Comparison of ENCODE assay signal across 9 cellular contexts in the genomic region with DNA sequence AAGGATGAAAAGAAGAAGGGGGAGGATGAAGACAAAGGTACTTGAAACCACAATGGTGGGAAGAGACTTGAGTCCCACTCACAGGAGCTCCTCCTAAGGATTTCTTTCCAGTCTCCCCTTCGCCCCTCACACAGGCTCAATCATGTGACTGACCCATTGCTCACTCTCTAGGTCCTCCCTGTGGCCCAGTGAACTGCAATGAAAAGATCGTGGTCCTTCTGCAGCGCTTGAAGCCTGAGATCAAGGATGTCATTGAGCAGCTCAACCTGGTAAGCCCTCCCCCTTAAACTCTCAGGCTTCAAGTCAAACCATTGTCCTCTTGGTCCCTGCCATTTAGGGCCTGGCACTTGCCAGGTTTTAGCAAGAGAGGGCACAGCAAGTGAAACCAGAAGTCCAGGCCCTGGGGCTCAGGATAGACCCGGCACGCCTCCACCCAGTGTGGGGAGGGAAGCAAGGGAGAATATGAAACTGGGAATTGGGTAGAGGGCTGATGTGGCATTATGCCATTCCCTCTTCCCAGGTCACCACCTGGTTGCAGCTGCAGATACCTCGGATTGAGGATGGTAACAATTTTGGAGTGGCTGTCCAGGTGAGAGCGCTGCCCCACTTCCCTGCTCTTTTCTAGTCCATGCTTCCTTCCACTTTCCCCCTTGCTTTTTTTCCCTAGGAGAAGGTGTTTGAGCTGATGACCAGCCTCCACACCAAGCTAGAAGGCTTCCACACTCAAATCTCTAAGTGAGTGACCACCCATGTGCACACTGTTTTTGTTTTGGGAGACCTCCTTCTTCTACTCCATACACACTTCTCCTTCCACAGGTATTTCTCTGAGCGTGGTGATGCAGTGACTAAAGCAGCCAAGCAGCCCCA. TPM values are rescaled to one million over a fixed set of nuclear protein-coding genes. Genes with fewer than 3 reads are reported as not detected.
A peak's percentile ranks its signal among the peaks of the same experiment; 100 is the strongest.
DNase-seq lines count a peak whose midpoint lies in the region; ATAC-seq, FAIRE-seq and TF ChIP-seq lines count a peak whose summit lies in the region.
"Had no signal": no experiment of that assay in that cellular context is flagged by ENCODE, and none has a peak within 500 bp of the region (broad histone marks: within the 10 kb centered on the region; RNA-seq: fewer than 3 reads in every experiment).

No MANE protein-coding gene starts in this region.

- H3K9ac ChIP-seq in SK-N-SH, result no peak overlapping the region

- H3K27me3 Mint-ChIP-seq in activated naive CD8-positive, alpha-beta T cell treated with anti-CD3 and anti-CD28 coated beads for 36 hours, result no peaks in the 10 kb centered on the region

- no peak for TF ChIP-seq RAD21 in SK-N-SH (IDR thresholded peaks at IDR 0.05; ENCODE audit: low read length)

- H3K4me3 ChIP-seq in SK-N-SH (ENCODE audit: low read depth in 2 of 2, low read length in 1 of 2) (0 out of 4 replicates have a peak overlapping the region, but pooled peaks of 1 of the 2 experiments have one; percentile 82), small intestine (ENCODE audit: low read depth in 1 of 2, low read length in 2 of 2) (peak overlapping the region in 1 of 2 donors; percentile 92)

- peaks cover 6 to 36% of the 10 kb centered on the region in 2 experiments; a peak in 3 of 4 replicates for H3K4me1 ChIP-seq in SK-N-SH (ENCODE audit: control insufficient read depth in 1 of 2, insufficient read depth in 2 of 2, low read depth in 1 of 2, low read length in 1 of 2)
- peaks cover 7 to 13% of the 10 kb centered on the region in 2 donors for H3K4me1 ChIP-seq in small intestine (ENCODE audit: control insufficient read depth in 2 of 2, insufficient read depth in 1 of 2, low read depth in 1 of 2, low read length in 1 of 2)

- peaks cover 48% of the 10 kb centered on the region for H3K4me1 Mint-ChIP-seq in activated naive CD8-positive, alpha-beta T cell treated with anti-CD3 and anti-CD28 coated beads for 36 hours

- WGBS in SK-N-SH (ENCODE audit: low lambda C conversion rate), result 92% methylated on average over 8 of the region's 8 CpGs
- 69 to 87% (median 73%) methylated on average over 8 of the region's 8 CpGs for WGBS in small intestine, 3 donors

- peak overlapping the region; percentile 94 for H3K4me3 Mint-ChIP-seq in activated naive CD8-positive, alpha-beta T cell treated with anti-CD3 and anti-CD28 coated beads for 36 hours

- no peak for TF ChIP-seq CTCF in SK-N-SH (IDR thresholded peaks at IDR 0.05)

- H3K27ac ChIP-seq in SK-N-SH (ENCODE audit: low read depth in 2 of 2, low read length in 1 of 2) (peak overlapping the region in 1 of 2 experiments; percentile 11; a peak in 1 of 4 replicates), small intestine (ENCODE audit: low read depth in 1 of 2, low read length in 1 of 2) (peak overlapping the region; percentile 21 to 97)

- H3K9me2 ChIP-seq in SK-N-SH, result no peaks in the 10 kb centered on the region

- H3K9me3 Mint-ChIP-seq in activated naive CD8-positive, alpha-beta T cell treated with anti-CD3 and anti-CD28 coated beads for 36 hours, result no peaks in the 10 kb centered on the region

- H4K20me1 ChIP-seq in SK-N-SH (ENCODE audit: insufficient read depth), result no peaks in the 10 kb centered on the region

- peaks cover 15% of the 10 kb centered on the region for H3F3A ChIP-seq in SK-N-SH (replicated peaks; ENCODE audit: insufficient read depth)

- CTCF ChIA-PET in SK-N-SH (lab: Yijun Ruan, JAX), result interaction anchor here (0.7 to 4.7 kb wide), 5 partner anchors 9 to 47 kb away, joined by 3 to 22 read pairs (median 3); partner anchors contain the start of genes IRF9, PCK2 and RNF31

- ATAC-seq in SK-N-SH treated with all-trans-retinoic acid at 6 μM for 48 hours, result no peak
- no peak for ATAC-seq in HG02840 (IDR thresholded peaks at IDR 0.05; ENCODE audit: low FRiP score, unreplicated experiment)
- ATAC-seq in HG02678 (IDR thresholded peaks at IDR 0.05; ENCODE audit: unreplicated experiment), result no peak

- POLR2A ChIA-PET in SK-N-SH (lab: Yijun Ruan, JAX), result interaction anchor here (0.6 to 3.0 kb wide), 6 partner anchors 9 to 1262 kb away, joined by 3 to 21 read pairs (median 5); partner anchors contain the start of genes DCAF11, IRF9, NRL and PSME2

- H3K36me3 Mint-ChIP-seq in activated naive CD8-positive, alpha-beta T cell treated with anti-CD3 and anti-CD28 coated beads for 36 hours, result peaks cover 44% of the 10 kb centered on the region

- H2AFZ ChIP-seq in SK-N-SH (ENCODE audit: low read depth), result no peak overlapping the region

- no peak for TF ChIP-seq EP300 in SK-N-SH (IDR thresholded peaks at IDR 0.05; ENCODE audit: borderline replicate concordance in 1 of 2, low read depth in 1 of 2, low read length in 1 of 2)

- H3K27me3 ChIP-seq in SK-N-SH (ENCODE audit: insufficient read depth) (no peaks in the 10 kb centered on the region), small intestine (ENCODE audit: control insufficient read depth in 2 of 2, insufficient read depth in 2 of 2, low read length in 2 of 2) (no peaks in the 10 kb centered on the region)

- DNase-seq in SK-N-SH (no peak), small intestine (no peak)
- no peak for DNase-seq in activated naive CD8-positive, alpha-beta T cell treated with anti-CD3 and anti-CD28 coated beads for 36 hours
- DNase-seq: stimulated activated naive CD4-positive, alpha-beta T cell treated with Interleukin-2 at 50 U/mL for 16 hours had no signal

- H3K4me2 ChIP-seq in SK-N-SH, result peak overlapping the region; percentile 82; the same call in 1 of the 2 replicates

- peaks cover 21 to 24% of the 10 kb centered on the region in 2 experiments for H3K36me3 ChIP-seq in SK-N-SH (replicated peaks in 1 of 2; ENCODE audit: control insufficient read depth in 1 of 2, insufficient read depth in 2 of 2, low read length in 1 of 2)
- H3K36me3 ChIP-seq in small intestine (ENCODE audit: control insufficient read depth in 2 of 2, insufficient read depth in 2 of 2, low read length in 2 of 2), result peaks cover 5 to 6% of the 10 kb centered on the region in 2 donors

- H3K79me2 ChIP-seq in SK-N-SH (ENCODE audit: insufficient read depth), result peaks cover 37% of the 10 kb centered on the region

- H3K9me3 ChIP-seq in SK-N-SH, result no peaks in the 10 kb centered on the region
- H3K9me3 ChIP-seq in small intestine (ENCODE audit: control insufficient read depth, low read depth), result no peaks in the 10 kb centered on the region

- no peak for FAIRE-seq in small intestine (lab: Jason Lieb, UNC)
- FAIRE-seq: A204.1 had no signal

- peak overlapping the region; percentile 92 for H3K27ac Mint-ChIP-seq in activated naive CD8-positive, alpha-beta T cell treated with anti-CD3 and anti-CD28 coated beads for 36 hours

TF ChIP-seq in SK-N-SH, 30 proteins besides CTCF, POLR2A, EP300 and RAD21:
- no peak for TF ChIP-seq MXI1 (IDR thresholded peaks at IDR 0.05; ENCODE audit: low read depth, low read length)
- TF ChIP-seq POLR2AphosphoS5 (IDR thresholded peaks at IDR 0.05; ENCODE audit: low read depth, low read length), result 0 out of 2 replicates have a peak, but pooled peaks have one; percentile 14

TF ChIP-seq in SK-N-SH treated with all-trans-retinoic acid at 6 μM for 48 hours, 23 proteins besides CTCF, POLR2A, EP300 and RAD21 (continues in another document):
- TF ChIP-seq GLIS3 (CRISPR knock-in tag; IDR thresholded peaks at IDR 0.05) (no peak), ZFP3 (CRISPR knock-in tag; IDR thresholded peaks at IDR 0.05) (no peak), ZNF70 (CRISPR knock-in tag; IDR thresholded peaks at IDR 0.05) (no peak), RARB (CRISPR knock-in tag; IDR thresholded peaks at IDR 0.05) (no peak)

RNA-seq across cellular contexts. Expression of gene PSME1, which starts 1.8 kb away (rescaled TPM):
- 154 and 287 TPM in 2 replicates for polyA plus RNA-seq in SK-N-SH (2012; rRNA removed)
- polyA plus RNA-seq in SK-N-SH (2012; cell fraction: cytosol; rRNA removed), result 313 and 331 TPM in 2 replicates
- 220 and 228 TPM in 2 replicates for polyA plus RNA-seq in SK-N-SH (2012; cell fraction: nucleus; rRNA removed)
- 100 to 1,000 TPM; 476 to 479 TPM for total RNA-seq in activated naive CD8-positive, alpha-beta T cell treated with anti-CD3 and anti-CD28 coated beads for 36 hours
- 100 to 1,000 TPM; 431 to 576 (median 503) TPM for polyA plus RNA-seq in small intestine

RNA-seq across cellular contexts. Expression of gene EMC9, which starts 3.6 kb away (rescaled TPM):
- 14.5 and 19.3 TPM in 2 replicates for polyA plus RNA-seq in SK-N-SH (2012; rRNA removed)
- polyA plus RNA-seq in SK-N-SH (2012; cell fraction: cytosol; rRNA removed), result 10.2 and 14.4 TPM in 2 replicates
- polyA plus RNA-seq in SK-N-SH (2012; cell fraction: nucleus; rRNA removed), result 47.8 and 61.5 TPM in 2 replicates
- 10 to 100 TPM; 39.1 to 40.1 TPM for total RNA-seq in activated naive CD8-positive, alpha-beta T cell treated with anti-CD3 and anti-CD28 coated beads for 36 hours
- polyA plus RNA-seq in small intestine, result 10 to 100 TPM; 34.2 to 74.7 (median 48.4) TPM

RNA-seq across cellular contexts. Expression of gene FITM1, which starts 7.3 kb away (rescaled TPM):
- polyA plus RNA-seq in SK-N-SH (2012; rRNA removed) (0.12 TPM in 1 of 2 replicates, not detected in the other), small intestine (1 to 10 TPM; 2.4 to 5.8 (median 5.1) TPM)
- 0.05 and 0.08 TPM in 2 replicates for polyA plus RNA-seq in SK-N-SH (2012; cell fraction: cytosol; rRNA removed)
- 1.1 and 1.3 TPM in 2 replicates for polyA plus RNA-seq in SK-N-SH (2012; cell fraction: nucleus; rRNA removed)
- total RNA-seq in activated naive CD8-positive, alpha-beta T cell treated with anti-CD3 and anti-CD28 coated beads for 36 hours, result under 1 TPM in 1 of 2 experiments, not detected in 1; 0.29 TPM
- total RNA-seq: SK-MEL-5 had no signal

RNA-seq across cellular contexts. Expression of gene PSME2, which starts 8.6 kb away (rescaled TPM):
- 129 and 147 TPM in 2 replicates for polyA plus RNA-seq in SK-N-SH (2012; rRNA removed)
- 132 and 159 TPM in 2 replicates for polyA plus RNA-seq in SK-N-SH (2012; cell fraction: cytosol; rRNA removed)
- polyA plus RNA-seq in SK-N-SH (2012; cell fraction: nucleus; rRNA removed), result 240 and 296 TPM in 2 replicates
- total RNA-seq in activated naive CD8-positive, alpha-beta T cell treated with anti-CD3 and anti-CD28 coated beads for 36 hours, result 100 to 1,000 TPM; 541 to 558 TPM
- 100 to 1,000 TPM; 597 to 997 (median 691) TPM for polyA plus RNA-seq in small intestine

RNA-seq across cellular contexts. Expression of gene RNF31, which starts 9.5 kb away (rescaled TPM):
- polyA plus RNA-seq in SK-N-SH (2012; rRNA removed), result 19.2 and 20.4 TPM in 2 replicates
- polyA plus RNA-seq in SK-N-SH (2012; cell fraction: cytosol; rRNA removed), result 9.2 and 13.6 TPM in 2 replicates
- polyA plus RNA-seq in SK-N-SH (2012; cell fraction: nucleus; rRNA removed), result 119 and 161 TPM in 2 replicates
- total RNA-seq in activated naive CD8-positive, alpha-beta T cell treated with anti-CD3 and anti-CD28 coated beads for 36 hours, result 10 to 100 TPM; 82.2 to 86.5 TPM
- polyA plus RNA-seq in small intestine, result 10 to 100 TPM; 41.4 to 83.0 (median 56.5) TPM
